In the genomic region with DNA sequence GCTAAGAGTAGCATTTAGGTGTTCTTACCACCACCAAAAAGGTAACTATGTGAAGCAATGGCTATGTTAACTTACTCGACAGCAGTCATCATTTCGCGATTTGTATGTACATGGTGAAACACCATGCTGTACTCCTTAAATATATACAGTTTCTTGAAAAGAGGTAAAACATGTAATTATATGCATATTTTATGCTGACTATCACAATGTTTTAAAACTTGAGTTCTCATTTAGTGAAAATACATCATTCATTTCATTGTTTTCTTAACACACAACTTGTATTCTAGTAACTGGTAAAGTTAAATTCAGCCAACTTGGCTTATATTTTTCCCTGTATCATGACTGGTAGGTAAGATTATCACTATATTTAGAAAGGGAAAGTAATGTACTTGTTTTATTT, we compare ENCODE assay signal across 27 cellular contexts.
A peak's percentile ranks its signal among the peaks of the same experiment; 100 is the strongest.
DNase-seq lines count a peak whose midpoint lies in the region; ATAC-seq, FAIRE-seq and TF ChIP-seq lines count a peak whose summit lies in the region.
"Had no signal": no experiment of that assay in that cellular context is flagged by ENCODE, and none has a peak within 500 bp of the region (broad histone marks: within the 10 kb centered on the region; RNA-seq: fewer than 3 reads in every experiment).

No MANE protein-coding gene starts in this region.

- no peak for TF ChIP-seq EP300 in HepG2 (IDR thresholded peaks at IDR 0.05; ENCODE audit: low read depth in 2 of 2, low read length in 2 of 2)
- no peak for TF ChIP-seq EP300 in HepG2 (CRISPR knock-in tag; IDR thresholded peaks at IDR 0.05; ENCODE audit: borderline replicate concordance)
- no peak for TF ChIP-seq EP300 in H1 (IDR thresholded peaks at IDR 0.05; ENCODE audit: borderline replicate concordance in 1 of 2, low read depth in 2 of 2, low read length in 2 of 2)

- H3K79me2 ChIP-seq in HepG2 (ENCODE audit: insufficient read depth, low read length) (no peaks in the 10 kb centered on the region), H1 (ENCODE audit: control insufficient read depth in 1 of 2, insufficient read depth in 2 of 2, low read length in 2 of 2) (no peaks in the 10 kb centered on the region)

- intact Hi-C loops in HepG2 (cut with micrococcal nuclease; ENCODE audit: unreplicated experiment) (no loop called here), right lobe of liver (cut with DNase I) (no loop called here)

- no peak overlapping the region for H2BK120ac ChIP-seq in H1 (replicated peaks; ENCODE audit: low read depth, low read length)

- 0 out of 2 replicates have a peak overlapping the region, but pooled peaks have one; percentile 12 for H3K27ac Mint-ChIP-seq in WTC11
- H3K27ac Mint-ChIP-seq: CD14-positive monocyte; CD4-positive, alpha-beta memory T cell; CD4-positive, CD25-positive, alpha-beta regulatory T cell; CD8-positive, alpha-beta memory T cell had no signal

- H4K5ac ChIP-seq in H1 (ENCODE audit: insufficient read length, low read depth, low read length) = no peak overlapping the region

- no peak for ATAC-seq in HepG2
- ATAC-seq in right lobe of liver = no peak
- ATAC-seq in WTC11 = no peak
- ATAC-seq in GM18907 (IDR thresholded peaks at IDR 0.05; ENCODE audit: unreplicated experiment) = no peak
- ATAC-seq: GM12878 had no signal

- no peak overlapping the region for H3K9ac ChIP-seq in HepG2 (ENCODE audit: insufficient read depth, low read depth, low read length)
- H3K9ac ChIP-seq in H1 (replicated peaks in 1 of 4; ENCODE audit: extremely low read depth in 1 of 4, low read depth in 3 of 4, low read length in 3 of 4) = no peak overlapping the region
- H3K9ac ChIP-seq: BLaER1 had no signal

- no peak overlapping the region for H3K18ac ChIP-seq in H1 (ENCODE audit: extremely low read depth, low read length)

- DNase-seq in HepG2 (ENCODE audit: low spot score) (no peak), right lobe of liver (no peak), WTC11 (ENCODE audit: low spot score) (no peak), H1 (ENCODE audit: low read depth in 1 of 2, low spot score in 2 of 2) (no peak), AG08396 (ENCODE audit: low spot score) (no peak)
- DNase-seq: 8988T; BE2C; C1 segment of cervical spinal cord; CD4-positive, alpha-beta memory T cell; CD4-positive, CD25-positive, alpha-beta regulatory T cell; CD8-positive, alpha-beta memory T cell; COR-L47; DMS 273 treated with DMSO at 0.1 percent for 48 hours; DMS153; DMS53; DMS79; DND-41; EL; GDM1 had no signal

- TF ChIP-seq POLR2A in HepG2 (IDR thresholded peaks at IDR 0.05; ENCODE audit: insufficient read depth in 1 of 2, low read depth in 2 of 2, low read length in 2 of 2) = no peak
- no peak for TF ChIP-seq POLR2A in right lobe of liver (IDR thresholded peaks at IDR 0.05)
- TF ChIP-seq POLR2A in H1 (IDR thresholded peaks at IDR 0.05; ENCODE audit: control extremely low read depth in 1 of 2, low read depth in 2 of 2, low read length in 2 of 2) = no peak

- H4K20me1 ChIP-seq in HepG2 (ENCODE audit: insufficient read depth, low read length) (no peaks in the 10 kb centered on the region), H1 (replicated peaks in 1 of 2; ENCODE audit: control insufficient read depth in 1 of 2, insufficient read depth in 2 of 2, low read length in 2 of 2) (no peaks in the 10 kb centered on the region)
- H4K20me1 ChIP-seq: BLaER1 had no signal

- no peak overlapping the region for H2AK5ac ChIP-seq in H1 (ENCODE audit: low read depth, low read length)

- CTCF ChIA-PET in HepG2 (lab: Yijun Ruan, JAX; ENCODE audit: low intra/inter-chr PET ratio, low total read pairs) = no interaction called here
- CTCF ChIA-PET in WTC11 (lab: Charles Lee) = interaction anchor here (0.8 kb wide), 1 partner anchor 301 kb away, joined by 3 read pairs; no protein-coding TSS in a partner anchor
- CTCF ChIA-PET in H1 (lab: Charles Lee; ENCODE audit: partially characterized antibody) = interaction anchor here (0.6 kb wide), 1 partner anchor 132 kb away, joined by 3 read pairs; no protein-coding TSS in a partner anchor

- no peaks in the 10 kb centered on the region for H3K23me2 ChIP-seq in H1 (ENCODE audit: low read depth, low read length)

- H3K9me3 ChIP-seq in HepG2 (ENCODE audit: low read length) (no peaks in the 10 kb centered on the region), right lobe of liver (no peaks in the 10 kb centered on the region), H1 (ENCODE audit: insufficient read depth in 2 of 2, low read depth in 1 of 2, low read length in 1 of 2) (no peaks in the 10 kb centered on the region)
- H3K9me3 ChIP-seq: BE2C, BLaER1 had no signal

- H3K36me3 ChIP-seq in HepG2 (replicated peaks in 1 of 2; ENCODE audit: control insufficient read depth in 1 of 2, insufficient read depth in 2 of 2, low read length in 2 of 2) = no peaks in the 10 kb centered on the region
- no peaks in the 10 kb centered on the region for H3K36me3 ChIP-seq in right lobe of liver
- H3K36me3 ChIP-seq in H1 (ENCODE audit: control insufficient read depth in 2 of 4, insufficient read depth in 4 of 4, low read length in 3 of 4) = peaks cover 0 to 4% (median 0%) of the 10 kb centered on the region in 4 experiments; a peak in 1 of 8 replicates
- H3K36me3 ChIP-seq: BE2C, BLaER1 had no signal

- H3K79me1 ChIP-seq in H1 (ENCODE audit: low read depth, low read length) = no peaks in the 10 kb centered on the region; the same call in 1 of the 2 replicates

- H2BK15ac ChIP-seq in H1 (ENCODE audit: low read length) = no peak overlapping the region

- WGBS in HepG2 (ENCODE audit: low lambda C conversion rate) = 85% methylated on average over 3 of the region's 3 CpGs
- WGBS in right lobe of liver (ENCODE audit: insufficient coverage, low coverage, low lambda C conversion rate, missing lambda C conversion rate) = 76% methylated on average over 3 of the region's 3 CpGs
- WGBS in H1 (ENCODE audit: extremely low coverage in 1 of 2, insufficient coverage in 1 of 2, insufficient read length in 1 of 2, insufficient replicate concordance in 2 of 2, low coverage in 1 of 2, low lambda C conversion rate in 2 of 2, missing lambda C conversion rate in 1 of 2), 2 experiments = 94% methylated on average over 3 of the region's 3 CpGs; no CpG with 5 or more reads in 1 of the 2 experiments

- H2BK12ac ChIP-seq in H1 (ENCODE audit: low read depth, low read length) = no peak overlapping the region

- H2BK20ac ChIP-seq in H1 (ENCODE audit: low read length) = no peak overlapping the region

- no peak overlapping the region for H3K4me3 Mint-ChIP-seq in WTC11
- H3K4me3 Mint-ChIP-seq: CD14-positive monocyte; CD4-positive, alpha-beta memory T cell; CD4-positive, CD25-positive, alpha-beta regulatory T cell; CD8-positive, alpha-beta memory T cell had no signal

- no peaks in the 10 kb centered on the region for H3K4me1 ChIP-seq in HepG2 (ENCODE audit: insufficient read depth, low read length)
- no peaks in the 10 kb centered on the region for H3K4me1 ChIP-seq in right lobe of liver
- H3K4me1 ChIP-seq in H1 (replicated peaks in 1 of 4; ENCODE audit: control insufficient read depth in 3 of 4, insufficient read depth in 4 of 4, low read length in 3 of 4) = no peaks in the 10 kb centered on the region
- H3K4me1 ChIP-seq: BE2C, BLaER1 had no signal

- H3K4me1 Mint-ChIP-seq in WTC11 = peaks cover 20% of the 10 kb centered on the region
- H3K4me1 Mint-ChIP-seq: CD14-positive monocyte; CD4-positive, alpha-beta memory T cell; CD4-positive, CD25-positive, alpha-beta regulatory T cell; CD8-positive, alpha-beta memory T cell had no signal

- H3K36me3 Mint-ChIP-seq in WTC11 = 0 out of 2 replicates have a peak, but pooled peaks cover 3% of the 10 kb centered on the region
- H3K36me3 Mint-ChIP-seq: CD14-positive monocyte; CD4-positive, alpha-beta memory T cell; CD4-positive, CD25-positive, alpha-beta regulatory T cell; CD8-positive, alpha-beta memory T cell had no signal

- H3K27me3 ChIP-seq in HepG2 (ENCODE audit: control insufficient read depth in 1 of 2, insufficient read depth in 2 of 2, low read length in 2 of 2) (no peaks in the 10 kb centered on the region), right lobe of liver (no peaks in the 10 kb centered on the region), H1 (replicated peaks in 1 of 4; ENCODE audit: control insufficient read depth in 3 of 4, extremely low read depth in 1 of 4, insufficient read depth in 3 of 4, low read length in 3 of 4) (no peaks in the 10 kb centered on the region)
- H3K27me3 ChIP-seq: BE2C, BLaER1 had no signal

- FAIRE-seq in HepG2 (lab: Jason Lieb, UNC) (no peak), H1 (lab: Jason Lieb, UNC) (peak; percentile 19)
- FAIRE-seq: A204.1, GM12878, GM12892, GM18507, GM19239 had no signal

- no peak overlapping the region for H3K4ac ChIP-seq in H1 (replicated peaks; ENCODE audit: insufficient read length, low read depth, low read length)

- in situ Hi-C loops in HepG2 (cut with HindIII; ENCODE audit: extremely low pct_ligation_motif_present, low pct_unique_long_range_greater_than_20kb) = loop anchor here (25.0 kb wide), 1 partner anchor 774 kb away; no protein-coding TSS in a partner anchor

- H3K4me3 ChIP-seq in HepG2 (replicated peaks in 1 of 3; ENCODE audit: insufficient read depth in 1 of 3, low read depth in 2 of 3, low read length in 3 of 3) (no peak overlapping the region), right lobe of liver (no peak overlapping the region), H1 (ENCODE audit: extremely low read depth in 1 of 4, insufficient read depth in 2 of 4, low read depth in 3 of 4, low read length in 4 of 4) (no peak overlapping the region)
- H3K4me3 ChIP-seq: BLaER1, GM12878 had no signal

- H3K4me2 ChIP-seq in HepG2 (ENCODE audit: low read depth, low read length) (no peak overlapping the region), H1 (ENCODE audit: insufficient read depth in 1 of 2, low read depth in 2 of 2, low read length in 2 of 2) (no peak overlapping the region)
- H3K4me2 ChIP-seq: BLaER1 had no signal

- H2AFZ ChIP-seq in HepG2 (ENCODE audit: low read length) = no peak overlapping the region
- no peak overlapping the region for H2AFZ ChIP-seq in H1 (ENCODE audit: low read length)

- no peak overlapping the region for H4K8ac ChIP-seq in H1 (ENCODE audit: extremely low read depth, insufficient read depth, low read length)

- no peak for TF ChIP-seq CTCF in HepG2 (CRISPR knock-in tag; IDR thresholded peaks at IDR 0.05)
- no peak for TF ChIP-seq CTCF in right lobe of liver (IDR thresholded peaks at IDR 0.05)
- TF ChIP-seq CTCF in WTC11 (IDR thresholded peaks at IDR 0.05) = no peak
- no peak for TF ChIP-seq CTCF in H1 (IDR thresholded peaks at IDR 0.05; ENCODE audit: control extremely low read depth in 1 of 3, insufficient read depth in 1 of 3, low read depth in 1 of 3, low read length in 3 of 3)

- H3K14ac ChIP-seq in H1 (ENCODE audit: insufficient read length) = no peak overlapping the region

- BruUV-seq in HepG2 (replicated peaks; lab: Mats Ljungman, UMichigan) = no TSS peak

- no peak overlapping the region for H2BK5ac ChIP-seq in H1 (ENCODE audit: low read depth, low read length)

- no peak overlapping the region for H4K91ac ChIP-seq in H1 (replicated peaks; ENCODE audit: insufficient read length, low read length)

- POLR2A ChIA-PET in HepG2 (lab: Yijun Ruan, JAX) = no interaction called here
- POLR2A ChIA-PET in WTC11 (lab: Charles Lee) = no interaction called here
- POLR2A ChIA-PET in H1 (lab: Charles Lee; ENCODE audit: partially characterized antibody) = no interaction called here

- no peak overlapping the region for H3K27ac ChIP-seq in HepG2 (ENCODE audit: extremely low read length, insufficient read depth, low read length)
- H3K27ac ChIP-seq in right lobe of liver = no peak overlapping the region
- H3K27ac ChIP-seq in H1 (ENCODE audit: low read depth, low read length) = no peak overlapping the region
- H3K27ac ChIP-seq: BLaER1 had no signal

- no peak overlapping the region for H3K23ac ChIP-seq in H1 (ENCODE audit: insufficient read length)

- no peaks in the 10 kb centered on the region for H3K27me3 Mint-ChIP-seq in WTC11 (ENCODE audit: low read depth)
- H3K27me3 Mint-ChIP-seq: CD4-positive, alpha-beta memory T cell; CD4-positive, CD25-positive, alpha-beta regulatory T cell; CD8-positive, alpha-beta memory T cell had no signal

- no peak overlapping the region for H3K56ac ChIP-seq in H1 (replicated peaks; ENCODE audit: insufficient read length, low read depth, low read length)

- TF ChIP-seq RAD21 in HepG2 (CRISPR knock-in tag; IDR thresholded peaks at IDR 0.05) = no peak
- no peak for TF ChIP-seq RAD21 in H1 (IDR thresholded peaks at IDR 0.05 in 1 of 2, conservative IDR thresholded peaks at IDR 0.05 in 1 of 2; ENCODE audit: low read depth in 2 of 2, low read length in 2 of 2)

- no peaks in the 10 kb centered on the region for H3K9me3 Mint-ChIP-seq in WTC11
